ENCODE assay signal across 9 cellular contexts in genomic region chr16:66522816-66523590, GRCh38. TPM values are rescaled to one million over a fixed set of nuclear protein-coding genes. Genes with fewer than 3 reads are reported as not detected.
DNase-seq lines count a peak whose midpoint lies in the region; ATAC-seq and TF ChIP-seq lines count a peak whose summit lies in the region.
"Had no signal": no experiment of that assay in that cellular context is flagged by ENCODE, and none has a peak within 500 bp of the region (broad histone marks: within the 10 kb centered on the region; RNA-seq: fewer than 3 reads in every experiment).

No MANE protein-coding gene starts in this region.

- H3K4me2 ChIP-seq in BLaER1: peak overlapping the region; percentile 92

- H3K27me3 Mint-ChIP-seq in osteocyte (ENCODE audit: unreplicated experiment): no peaks in the 10 kb centered on the region

- H3K4me1 Mint-ChIP-seq in osteocyte (ENCODE audit: unreplicated experiment): peaks cover 43% of the 10 kb centered on the region

- no peaks in the 10 kb centered on the region for H4K20me1 ChIP-seq in BLaER1

- peak overlapping the region; percentile 92 for H3K27ac ChIP-seq in BLaER1
- peak overlapping the region; percentile 99 for H3K27ac ChIP-seq in HL-60 (replicated peaks)
- peak overlapping the region; percentile 98 to 99 for H3K27ac ChIP-seq in ascending aorta

- DNase-seq in HL-60 (ENCODE audit: low read depth in 1 of 2, low spot score in 1 of 2): no peak
- no peak for DNase-seq in ascending aorta (ENCODE audit: low spot score in 2 of 2)
- DNase-seq in osteocyte (ENCODE audit: extremely low spot score, unreplicated experiment): no peak
- DNase-seq in COR-L47 (lab: John Stamatoyannopoulos, UW): no peak
- no peak for DNase-seq in HPDE6-E6E7 (ENCODE audit: extremely low spot score)

- H3K27ac Mint-ChIP-seq in osteocyte (ENCODE audit: unreplicated experiment): peak overlapping the region; percentile 85

- peak overlapping the region; percentile 83 for H3K9ac ChIP-seq in BLaER1

- no peaks in the 10 kb centered on the region for H3K9me3 ChIP-seq in BLaER1
- no peaks in the 10 kb centered on the region for H3K9me3 ChIP-seq in ascending aorta
- H3K9me3 ChIP-seq: MG63 had no signal

- ATAC-seq in HG03025 (IDR thresholded peaks at IDR 0.05; ENCODE audit: low FRiP score, unreplicated experiment) (no peak), HG02885 (IDR thresholded peaks at IDR 0.05; ENCODE audit: poor library complexity, unreplicated experiment) (no peak)

- no peaks in the 10 kb centered on the region for H3K27me3 ChIP-seq in BLaER1
- no peaks in the 10 kb centered on the region for H3K27me3 ChIP-seq in HL-60 (ENCODE audit: insufficient read depth, poor library complexity, severe bottlenecking)
- no peaks in the 10 kb centered on the region for H3K27me3 ChIP-seq in ascending aorta
- H3K27me3 ChIP-seq: MG63 had no signal

- intact Hi-C loops in ascending aorta (cut with DNase I): no loop called here

- H3K36me3 Mint-ChIP-seq in osteocyte (ENCODE audit: unreplicated experiment): peaks cover 19% of the 10 kb centered on the region

- H3K4me3 ChIP-seq in BLaER1: no peak overlapping the region
- no peak overlapping the region for H3K4me3 ChIP-seq in HL-60 (replicated peaks; ENCODE audit: insufficient read depth, low read length)
- no peak overlapping the region for H3K4me3 ChIP-seq in ascending aorta
- H3K4me3 ChIP-seq: MG63 had no signal

- H3K9me3 Mint-ChIP-seq in osteocyte (ENCODE audit: unreplicated experiment): no peaks in the 10 kb centered on the region

- peaks cover 100% of the 10 kb centered on the region for H3K4me1 ChIP-seq in BLaER1
- peaks cover 2 to 18% of the 10 kb centered on the region in 2 donors for H3K4me1 ChIP-seq in ascending aorta

- TF ChIP-seq CTCF in HL-60 (IDR thresholded peaks at IDR 0.05; ENCODE audit: insufficient read depth, low read length) (no peak), ascending aorta (IDR thresholded peaks at IDR 0.05) (no peak), osteocyte (IDR thresholded peaks at IDR 0.05) (no peak)

- peaks cover 2% of the 10 kb centered on the region; the same call in 1 of the 2 replicates for H3K36me3 ChIP-seq in BLaER1
- H3K36me3 ChIP-seq in ascending aorta: peaks cover 23 to 31% of the 10 kb centered on the region in 2 donors
- H3K36me3 ChIP-seq: MG63 had no signal

- no peak overlapping the region for H3K4me3 Mint-ChIP-seq in osteocyte (ENCODE audit: unreplicated experiment)

RNA-seq across cellular contexts. Expression of gene TK2, which starts 26.9 kb away (rescaled TPM):
- 21.5 TPM for total RNA-seq in ascending aorta
- 33.2 and 37.4 TPM in 2 replicates for total RNA-seq in osteocyte

RNA-seq across cellular contexts. Expression of gene CKLF, which starts 29.4 kb away (rescaled TPM):
- total RNA-seq in ascending aorta: not detected
- total RNA-seq in osteocyte: 41.5 and 42.5 TPM in 2 replicates

RNA-seq across cellular contexts. Expression of gene CMTM1, which starts 43.2 kb away (rescaled TPM):
- total RNA-seq in ascending aorta (not detected), osteocyte (7.8 and 8.0 TPM in 2 replicates)

RNA-seq across cellular contexts. Expression of gene CMTM2, which starts 56.3 kb away (rescaled TPM):
- total RNA-seq in ascending aorta (not detected), osteocyte (not detected in 2 replicates)

Comparison
In these comparisons a context has a peak if more than half of its experiments do, and no peak if none do; other contexts are left out.
1. RNA of gene CKLF, which starts 29.4 kb away (total RNA-seq): 41.5 to 42.5 TPM in osteocyte; not detected in ascending aorta (single experiment); every median in the first group is over 10 times any median in the second.
2. Peak in every context shown above with its lines, with median percentiles within 50 percentile points of each other: H3K27ac ChIP-seq.